19 cellular contexts compared by ENCODE assay signal in genomic region chr16:57480754-57481230, GRCh38. TPM values are rescaled to one million over a fixed set of nuclear protein-coding genes. Genes with fewer than 3 reads are reported as not detected.
DNase-seq lines count a peak whose midpoint lies in the region; ATAC-seq, FAIRE-seq and TF ChIP-seq lines count a peak whose summit lies in the region.
"Had no signal": no experiment of that assay in that cellular context is flagged by ENCODE, and none has a peak within 500 bp of the region (broad histone marks: within the 10 kb centered on the region; RNA-seq: fewer than 3 reads in every experiment).

No MANE protein-coding gene starts in this region.

- no peaks in the 10 kb centered on the region for H3K36me3 ChIP-seq in heart right ventricle
- peaks cover 4% of the 10 kb centered on the region for H3K36me3 ChIP-seq in mucosa of stomach (ENCODE audit: control insufficient read depth, insufficient read depth, low read length)
- H3K36me3 ChIP-seq in Karpas-422 (ENCODE audit: insufficient read depth, low read length): no peaks in the 10 kb centered on the region

- no peak overlapping the region for H2AFZ ChIP-seq in Karpas-422 (ENCODE audit: low read length)

- WGBS in heart right ventricle, 2 donors: 65 to 70% methylated on average over 6 of the region's 6 CpGs

- H3K9ac ChIP-seq in mucosa of stomach (ENCODE audit: low read length) (peak overlapping the region; percentile 63), Karpas-422 (ENCODE audit: low read length) (no peak overlapping the region)

- H3K4me3 ChIP-seq in heart right ventricle (peak overlapping the region in 1 of 10 donors; percentile 64), coronary artery (peak overlapping the region; percentile 74), mucosa of stomach (ENCODE audit: low read length) (no peak overlapping the region), Karpas-422 (ENCODE audit: low read length) (no peak overlapping the region)

- H3K27ac ChIP-seq in heart right ventricle (peak overlapping the region in 8 of 10 donors; percentile 20 to 75 (median 67)), coronary artery (peak overlapping the region; percentile 64 to 90), Karpas-422 (ENCODE audit: low read length) (no peak overlapping the region)

- FAIRE-seq in GM12892 (lab: Jason Lieb, UNC): no peak
- FAIRE-seq: endothelial cell of umbilical vein, keratinocyte had no signal

- ATAC-seq in heart right ventricle: no peak
- no peak for ATAC-seq in left ventricle myocardium superior
- no peak for ATAC-seq in GM21423 (IDR thresholded peaks at IDR 0.05; ENCODE audit: unreplicated experiment)
- no peak for ATAC-seq in GM18511 (IDR thresholded peaks at IDR 0.05; ENCODE audit: unreplicated experiment)
- ATAC-seq: naive thymus-derived CD8-positive, alpha-beta T cell had no signal

- H3K4me2 ChIP-seq in Karpas-422 (ENCODE audit: low read depth, low read length, poor library complexity, severe bottlenecking): no peak overlapping the region

- H4K20me1 ChIP-seq in Karpas-422 (ENCODE audit: insufficient read depth, low read depth, low read length): peaks cover 5% of the 10 kb centered on the region; the same call in 1 of the 2 replicates

- TF ChIP-seq POLR2A in GM12892 (IDR thresholded peaks at IDR 0.05; ENCODE audit: low read depth, low read length): no peak

- no peaks in the 10 kb centered on the region for H3K79me2 ChIP-seq in Karpas-422 (ENCODE audit: low read length)

- DNase-seq in heart right ventricle: no peak
- no peak for DNase-seq in left ventricle myocardium superior
- DNase-seq in coronary artery (ENCODE audit: low spot score): no peak
- no peak for DNase-seq in Karpas-422
- no peak for DNase-seq in GM12892 (ENCODE audit: insufficient read length)
- DNase-seq: activated CD4-positive, CD25-positive, alpha-beta regulatory T cell treated with anti-CD3 and anti-CD28 coated beads, Interleukin-2, amount 50 U/mL, for 72 hours; activated CD8-positive, alpha-beta memory T cell treated with anti-CD3 and anti-CD28 coated beads, Interleukin-2, amount 50 U/mL, for 4 hours; activated naive CD4-positive, alpha-beta T cell treated with anti-CD3 and anti-CD28 coated beads, Interleukin-2, amount 50 U/mL, for 16 hours; central memory CD4-positive, alpha-beta T cell; glutamatergic neuron; naive thymus-derived CD8-positive, alpha-beta T cell; NCI-H1436 treated with DMSO at 0.1 percent for 48 hours; NCI-H774; stimulated activated CD4-positive, alpha-beta T cell treated with anti-CD3 and anti-CD28 coated beads, Interleukin-4, amount 100 ng/mL, for 4 hours had no signal

- H3K9me3 ChIP-seq in heart right ventricle (no peaks in the 10 kb centered on the region), mucosa of stomach (ENCODE audit: control insufficient read depth, low read length) (no peaks in the 10 kb centered on the region), Karpas-422 (ENCODE audit: low read length) (no peaks in the 10 kb centered on the region)

- H3K4me1 ChIP-seq in heart right ventricle: peaks cover 16 to 68% (median 45%) of the 10 kb centered on the region in 9 donors
- H3K4me1 ChIP-seq in mucosa of stomach (ENCODE audit: control insufficient read depth, insufficient read depth, low read length): peaks cover 77% of the 10 kb centered on the region
- H3K4me1 ChIP-seq in Karpas-422 (ENCODE audit: low read length): peaks cover 5% of the 10 kb centered on the region

- no peaks in the 10 kb centered on the region for H3K9me2 ChIP-seq in Karpas-422 (replicated peaks; ENCODE audit: insufficient read depth, low read length)

- TF ChIP-seq CTCF in heart right ventricle (IDR thresholded peaks at IDR 0.05) (no peak), coronary artery (IDR thresholded peaks at IDR 0.05) (no peak)

- H3K27me3 ChIP-seq in heart right ventricle: peaks cover 0 to 15% (median 0%) of the 10 kb centered on the region in 7 donors
- no peaks in the 10 kb centered on the region for H3K27me3 ChIP-seq in mucosa of stomach (ENCODE audit: control insufficient read depth, insufficient read depth, low read length)
- no peaks in the 10 kb centered on the region for H3K27me3 ChIP-seq in Karpas-422 (ENCODE audit: low read length)

- intact Hi-C loops in heart right ventricle (cut with DNase I): loop anchor here in 1 of 10 donors (5.0 kb wide), 1 partner anchor 47 kb away; no protein-coding TSS in a partner anchor
- intact Hi-C loops in left ventricle myocardium superior (cut with micrococcal nuclease): no loop called here

RNA-seq across cellular contexts. Expression of gene DOK4, which starts 5.5 kb away (rescaled TPM):
- 10 to 100 TPM in 2 of 10 donors, 1 to 10 TPM in 8; 3.6 to 10.7 (median 8.0) TPM for total RNA-seq in heart right ventricle
- 1 to 10 TPM; 5.9 to 9.1 TPM for polyA plus RNA-seq in heart right ventricle
- total RNA-seq in left ventricle myocardium superior: 9.1 TPM
- total RNA-seq in Karpas-422 (2014; rRNA removed; shearing (Covaris generic); ENCODE audit: low replicate concordance): 3.2 and 3.4 TPM in 2 replicates
- 3.0 TPM for polyA plus RNA-seq in GM12892 (2012; ENCODE audit: missing spikeins)

RNA-seq across cellular contexts. Expression of gene POLR2C, which starts 18.3 kb away (rescaled TPM):
- total RNA-seq in heart right ventricle (10 to 100 TPM; 40.2 to 56.7 (median 47.2) TPM), left ventricle myocardium superior (37.3 TPM)
- polyA plus RNA-seq in heart right ventricle: 10 to 100 TPM; 17.9 to 46.6 TPM
- 75.5 and 87.6 TPM in 2 replicates for total RNA-seq in Karpas-422 (2014; rRNA removed; shearing (Covaris generic); ENCODE audit: low replicate concordance)
- 38.2 TPM for polyA plus RNA-seq in GM12892 (2012; ENCODE audit: missing spikeins)

RNA-seq across cellular contexts. Expression of gene COQ9, which starts 33.5 kb away (rescaled TPM):
- total RNA-seq in heart right ventricle (100 to 1,000 TPM; 135 to 230 (median 207) TPM), left ventricle myocardium superior (205 TPM)
- 100 to 1,000 TPM; 162 to 475 TPM for polyA plus RNA-seq in heart right ventricle
- 39.5 and 46.9 TPM in 2 replicates for total RNA-seq in Karpas-422 (2014; rRNA removed; shearing (Covaris generic); ENCODE audit: low replicate concordance)
- 47.6 TPM for polyA plus RNA-seq in GM12892 (2012; ENCODE audit: missing spikeins)

RNA-seq across cellular contexts. Expression of gene CIAPIN1, which starts 33.6 kb away (rescaled TPM):
- total RNA-seq in heart right ventricle: 10 to 100 TPM; 49.6 to 75.1 (median 61.0) TPM
- polyA plus RNA-seq in heart right ventricle: 10 to 100 TPM; 20.1 to 63.0 TPM
- 52.2 TPM for total RNA-seq in left ventricle myocardium superior
- total RNA-seq in Karpas-422 (2014; rRNA removed; shearing (Covaris generic); ENCODE audit: low replicate concordance): 37.7 and 70.6 TPM in 2 replicates
- polyA plus RNA-seq in GM12892 (2012; ENCODE audit: missing spikeins): 32.6 TPM

RNA-seq across cellular contexts. Expression of gene CCDC102A, which starts 55.6 kb away (rescaled TPM):
- total RNA-seq in heart right ventricle (10 to 100 TPM in 1 of 10 donors, 1 to 10 TPM in 9; 3.1 to 10.2 (median 5.1) TPM), left ventricle myocardium superior (13.2 TPM)
- polyA plus RNA-seq in heart right ventricle: 1 to 10 TPM; 3.7 to 5.9 TPM
- total RNA-seq in Karpas-422 (2014; rRNA removed; shearing (Covaris generic); ENCODE audit: low replicate concordance): 5.9 and 25.7 TPM in 2 replicates
- 2.6 TPM for polyA plus RNA-seq in GM12892 (2012; ENCODE audit: missing spikeins)
